ENCODE assay signal across 8 cellular contexts in the genomic region with DNA sequence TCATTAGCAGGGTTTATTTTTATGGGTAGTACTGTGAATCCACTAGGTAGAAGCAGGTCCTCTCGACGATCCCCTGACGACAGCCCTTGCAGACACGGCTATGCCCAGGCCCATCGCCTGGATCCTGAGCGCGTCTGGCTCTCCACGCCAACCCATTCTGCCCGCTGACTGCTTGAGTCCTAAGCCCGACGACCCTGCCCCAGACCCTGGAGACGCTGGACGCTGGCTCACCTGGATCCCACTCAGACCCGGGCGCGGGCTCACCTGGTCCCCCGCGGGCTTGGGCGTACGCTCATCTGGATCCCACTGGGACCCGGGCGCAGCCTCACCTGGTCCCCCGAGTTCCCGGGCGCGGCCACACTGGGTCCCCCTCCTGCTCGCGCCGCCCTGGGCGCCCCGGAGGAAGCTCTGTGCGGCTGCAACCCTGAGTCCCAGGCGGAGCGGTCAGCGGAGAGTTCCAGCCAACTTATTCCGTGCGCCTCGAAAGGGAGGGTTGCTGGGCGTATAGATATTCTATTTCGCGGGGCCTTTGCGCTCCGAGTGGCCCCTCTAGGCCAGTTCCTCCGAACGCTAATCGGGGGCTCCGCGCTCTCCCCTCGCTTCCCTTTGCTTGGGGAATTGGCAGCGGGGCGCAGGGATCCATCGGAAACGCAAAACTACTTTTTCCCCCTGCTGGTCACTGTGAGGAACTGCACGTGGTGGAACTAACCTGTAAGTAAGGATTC.
DNase-seq lines count a peak whose midpoint lies in the region; ATAC-seq, FAIRE-seq and TF ChIP-seq lines count a peak whose summit lies in the region.

No MANE protein-coding gene starts in this region.

- H3K36me3 ChIP-seq in muscle layer of duodenum (ENCODE audit: control insufficient read depth in 1 of 2, insufficient read depth in 2 of 2, low read length in 2 of 2): no peaks in the 10 kb centered on the region

- peak; percentile 81 for FAIRE-seq in GM12891 (lab: Jason Lieb, UNC)

- peak; percentile 63 for ATAC-seq in HG03521 (IDR thresholded peaks at IDR 0.05; ENCODE audit: unreplicated experiment)

- peak overlapping the region; percentile 76 for H3K4me3 Mint-ChIP-seq in activated T-cell treated with anti-CD3 and anti-CD28 coated beads, Interleukin-2, amount 50 U/mL, for 24 hours

- H3K9me3 Mint-ChIP-seq in activated T-cell treated with anti-CD3 and anti-CD28 coated beads, Interleukin-2, amount 50 U/mL, for 24 hours: no peaks in the 10 kb centered on the region

- H3K27ac ChIP-seq in muscle layer of duodenum (ENCODE audit: low read length): no peak overlapping the region

- H3K27me3 Mint-ChIP-seq in activated T-cell treated with anti-CD3 and anti-CD28 coated beads, Interleukin-2, amount 50 U/mL, for 24 hours: peaks cover 31% of the 10 kb centered on the region

- peaks cover 0 to 4% of the 10 kb centered on the region in 2 donors for H3K9me3 ChIP-seq in muscle layer of duodenum (ENCODE audit: control insufficient read depth in 1 of 2, low read length in 2 of 2)

- H3K4me3 ChIP-seq in muscle layer of duodenum (ENCODE audit: low read depth in 1 of 2, low read length in 2 of 2): peak overlapping the region; percentile 66 to 85

- TF ChIP-seq POLR2A in GM12891 (IDR thresholded peaks at IDR 0.05; ENCODE audit: low read depth, low read length): no peak

- DNase-seq in GM12891 (ENCODE audit: insufficient read length, low spot score): peak; percentile 44
- DNase-seq in NOMO-1 treated with DMSO at 0.1 percent for 48 hours (lab: John Stamatoyannopoulos, UW; ENCODE audit: unreplicated experiment): peak; percentile 66
- peak; percentile 68 for DNase-seq in activated T-cell treated with anti-CD3 and anti-CD28 coated beads, Interleukin-2, amount 50 U/mL, for 24 hours
- DNase-seq in fibroblast of gingiva (ENCODE audit: low read depth): peak; percentile 52
- DNase-seq in stimulated activated naive CD4-positive, alpha-beta T cell treated with Interleukin-2 at 50 U/mL for 16 hours (lab: John Stamatoyannopoulos, UW): peak; percentile 14
- DNase-seq in COLO829 (ENCODE audit: low spot score): no peak

- peaks cover 3% of the 10 kb centered on the region for H3K4me1 Mint-ChIP-seq in activated T-cell treated with anti-CD3 and anti-CD28 coated beads, Interleukin-2, amount 50 U/mL, for 24 hours (ENCODE audit: low read depth)

- no peaks in the 10 kb centered on the region for H3K36me3 Mint-ChIP-seq in activated T-cell treated with anti-CD3 and anti-CD28 coated beads, Interleukin-2, amount 50 U/mL, for 24 hours (ENCODE audit: low read depth)

- H3K27me3 ChIP-seq in muscle layer of duodenum (ENCODE audit: low read depth, low read length): no peaks in the 10 kb centered on the region

- no peak overlapping the region for H3K27ac Mint-ChIP-seq in activated T-cell treated with anti-CD3 and anti-CD28 coated beads, Interleukin-2, amount 50 U/mL, for 24 hours

- H3K4me1 ChIP-seq in muscle layer of duodenum (ENCODE audit: control insufficient read depth in 1 of 2, insufficient read depth in 2 of 2, low read length in 2 of 2): peaks cover 0 to 6% of the 10 kb centered on the region in 2 donors

TF ChIP-seq in GM12891, 5 proteins besides CTCF, POLR2A, EP300 and RAD21:
- TF ChIP-seq POLR2AphosphoS5 (IDR thresholded peaks at IDR 0.05; ENCODE audit: low read depth, low read length) (no peak), PAX5 (IDR thresholded peaks at IDR 0.05; ENCODE audit: insufficient read depth, low read length, severe bottlenecking) (no peak), POU2F2 (IDR thresholded peaks at IDR 0.05; ENCODE audit: low read depth, low read length) (no peak), TAF1 (IDR thresholded peaks at IDR 0.05; ENCODE audit: low read depth, low read length) (no peak), SPI1 (IDR thresholded peaks at IDR 0.05; ENCODE audit: low read depth, low read length) (peak; percentile 7; the same call in 1 of the 2 replicates)
